ENCODE assay signal across 8 cellular contexts in genomic region chr10:61987537-61987936, GRCh38.
A peak's percentile ranks its signal among the peaks of the same experiment; 100 is the strongest.
DNase-seq lines count a peak whose midpoint lies in the region; ATAC-seq and TF ChIP-seq lines count a peak whose summit lies in the region.

No MANE protein-coding gene starts in this region.

- intact Hi-C loops in activated B cell treated with CpG ODN at 0.5 μM for 24 hours (cut with micrococcal nuclease) (loop anchor here (1.0 to 2.0 kb wide), 2 partner anchors 8 to 23 kb away; no protein-coding TSS in a partner anchor), body of pancreas (cut with DNase I) (no loop called here)

- H3K4me3 Mint-ChIP-seq in activated B cell treated with CpG ODN at 0.5 μM for 24 hours = peak overlapping the region; percentile 79

- ATAC-seq in GM18909 (IDR thresholded peaks at IDR 0.05; ENCODE audit: poor library complexity, unreplicated experiment) = peak; percentile 31
- peak; percentile 13 for ATAC-seq in HG02763 (IDR thresholded peaks at IDR 0.05; ENCODE audit: unreplicated experiment)
- ATAC-seq in activated B cell treated with CpG ODN at 0.5 μM for 24 hours (ENCODE audit: low read depth) = peak; percentile 9
- no peak for ATAC-seq in body of pancreas

- 67 to 90% methylated on average over 3 of the region's 3 CpGs for WGBS in body of pancreas, 2 donors

- H3K27me3 ChIP-seq in skeletal muscle tissue (ENCODE audit: control insufficient read depth in 3 of 3, insufficient read depth in 3 of 3, low read length in 3 of 3) (no peaks in the 10 kb centered on the region), body of pancreas (no peaks in the 10 kb centered on the region)

- peak overlapping the region; percentile 97 for H3K27ac Mint-ChIP-seq in activated B cell treated with CpG ODN at 0.5 μM for 24 hours

- no peak for TF ChIP-seq CTCF in activated B cell treated with CpG ODN at 0.5 μM for 24 hours (IDR thresholded peaks at IDR 0.05)
- no peak for TF ChIP-seq CTCF in body of pancreas (IDR thresholded peaks at IDR 0.05)

- no peak for DNase-seq in activated B cell treated with CpG ODN at 0.5 μM for 24 hours
- no peak for DNase-seq in body of pancreas
- no peak for DNase-seq in HCEC 1CT
- DNase-seq in amniotic stem cell (lab: John Stamatoyannopoulos, UW) = no peak
- no peak for DNase-seq in hippocampal formation (lab: John Stamatoyannopoulos, UW)

- CTCF ChIA-PET in activated B cell treated with CpG ODN at 0.5 μM for 24 hours (lab: Charles Lee) = interaction anchor here (0.7 to 3.1 kb wide), 12 partner anchors 9 to 258 kb away, joined by 3 to 13 read pairs (median 4); no protein-coding TSS in a partner anchor

- H3K4me1 Mint-ChIP-seq in activated B cell treated with CpG ODN at 0.5 μM for 24 hours = peaks cover 92% of the 10 kb centered on the region

- H3K27me3 Mint-ChIP-seq in activated B cell treated with CpG ODN at 0.5 μM for 24 hours = no peaks in the 10 kb centered on the region

- peak overlapping the region; percentile 40 for H3K27ac ChIP-seq in skeletal muscle tissue (ENCODE audit: low read depth, low read length)
- no peak overlapping the region for H3K27ac ChIP-seq in body of pancreas

- H3K4me3 ChIP-seq in skeletal muscle tissue (ENCODE audit: low read length in 3 of 3) = peak overlapping the region in 1 of 3 donors; percentile 60
- no peak overlapping the region for H3K4me3 ChIP-seq in body of pancreas

- peaks cover 4 to 13% (median 12%) of the 10 kb centered on the region in 3 donors for H3K4me1 ChIP-seq in skeletal muscle tissue (ENCODE audit: control insufficient read depth in 3 of 3, insufficient read depth in 3 of 3, low read length in 3 of 3)
- no peaks in the 10 kb centered on the region for H3K4me1 ChIP-seq in body of pancreas

- H3K9me3 Mint-ChIP-seq in activated B cell treated with CpG ODN at 0.5 μM for 24 hours = no peaks in the 10 kb centered on the region

- H3K36me3 ChIP-seq in skeletal muscle tissue (ENCODE audit: control insufficient read depth in 3 of 3, insufficient read depth in 3 of 3, low read length in 3 of 3) = no peaks in the 10 kb centered on the region
- no peaks in the 10 kb centered on the region for H3K36me3 ChIP-seq in body of pancreas (replicated peaks in 1 of 2; ENCODE audit: insufficient read depth in 1 of 2, low read depth in 2 of 2)

- POLR2A ChIA-PET in activated B cell treated with CpG ODN at 0.5 μM for 24 hours (lab: Charles Lee) = interaction anchor here (0.8 to 10.9 kb wide), 25 partner anchors 9 to 257 kb away, joined by 3 to 270 read pairs (median 9); partner anchors contain the start of gene ARID5B

- no peak overlapping the region for H3K9ac ChIP-seq in skeletal muscle tissue (ENCODE audit: low read depth in 1 of 3, low read length in 3 of 3)

- no peak for TF ChIP-seq POLR2A in body of pancreas (IDR thresholded peaks at IDR 0.05)

- H3K9me3 ChIP-seq in skeletal muscle tissue (ENCODE audit: control insufficient read depth in 3 of 3, low read length in 3 of 3) (no peaks in the 10 kb centered on the region), body of pancreas (no peaks in the 10 kb centered on the region)

- peaks cover 59% of the 10 kb centered on the region for H3K36me3 Mint-ChIP-seq in activated B cell treated with CpG ODN at 0.5 μM for 24 hours (ENCODE audit: low read depth)
